ENCODE assay signal across 1 cellular context in the genomic region with DNA sequence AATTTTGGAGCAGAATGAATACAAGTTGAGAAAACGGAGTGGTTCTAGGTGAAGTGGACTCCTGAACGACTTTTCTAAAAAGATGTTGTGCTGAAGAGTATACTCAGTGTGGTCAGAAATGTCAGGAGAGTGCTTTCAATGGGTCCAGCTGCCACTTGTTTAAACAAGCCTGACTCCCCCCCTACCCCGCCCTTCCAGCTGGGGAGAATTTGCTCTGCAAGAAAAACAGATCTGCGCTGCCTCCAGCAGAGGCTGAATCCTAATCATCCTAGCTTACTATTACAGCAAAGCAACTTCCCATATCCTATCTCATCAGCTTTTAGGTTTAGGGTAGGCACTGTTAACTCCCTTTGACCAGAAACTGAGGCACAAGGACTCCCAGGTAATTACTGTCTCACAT.
TF ChIP-seq lines count a peak whose summit lies in the region.

No MANE protein-coding gene starts in this region.

TF ChIP-seq in HepG2, 621 proteins besides CTCF, POLR2A, EP300 and RAD21 (continued from another document):
- TF ChIP-seq, protein P1, sequence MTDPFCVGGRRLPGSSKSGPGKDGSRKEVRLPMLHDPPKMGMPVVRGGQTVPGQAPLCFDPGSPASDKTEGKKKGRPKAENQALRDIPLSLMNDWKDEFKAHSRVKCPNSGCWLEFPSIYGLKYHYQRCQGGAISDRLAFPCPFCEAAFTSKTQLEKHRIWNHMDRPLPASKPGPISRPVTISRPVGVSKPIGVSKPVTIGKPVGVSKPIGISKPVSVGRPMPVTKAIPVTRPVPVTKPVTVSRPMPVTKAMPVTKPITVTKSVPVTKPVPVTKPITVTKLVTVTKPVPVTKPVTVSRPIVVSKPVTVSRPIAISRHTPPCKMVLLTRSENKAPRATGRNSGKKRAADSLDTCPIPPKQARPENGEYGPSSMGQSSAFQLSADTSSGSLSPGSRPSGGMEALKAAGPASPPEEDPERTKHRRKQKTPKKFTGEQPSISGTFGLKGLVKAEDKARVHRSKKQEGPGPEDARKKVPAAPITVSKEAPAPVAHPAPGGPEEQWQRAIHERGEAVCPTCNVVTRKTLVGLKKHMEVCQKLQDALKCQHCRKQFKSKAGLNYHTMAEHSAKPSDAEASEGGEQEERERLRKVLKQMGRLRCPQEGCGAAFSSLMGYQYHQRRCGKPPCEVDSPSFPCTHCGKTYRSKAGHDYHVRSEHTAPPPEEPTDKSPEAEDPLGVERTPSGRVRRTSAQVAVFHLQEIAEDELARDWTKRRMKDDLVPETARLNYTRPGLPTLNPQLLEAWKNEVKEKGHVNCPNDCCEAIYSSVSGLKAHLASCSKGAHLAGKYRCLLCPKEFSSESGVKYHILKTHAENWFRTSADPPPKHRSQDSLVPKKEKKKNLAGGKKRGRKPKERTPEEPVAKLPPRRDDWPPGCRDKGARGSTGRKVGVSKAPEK (CRISPR knock-in tag; IDR thresholded peaks at IDR 0.05; ENCODE audit: borderline replicate concordance), result no peak
- TF ChIP-seq, protein P2, sequence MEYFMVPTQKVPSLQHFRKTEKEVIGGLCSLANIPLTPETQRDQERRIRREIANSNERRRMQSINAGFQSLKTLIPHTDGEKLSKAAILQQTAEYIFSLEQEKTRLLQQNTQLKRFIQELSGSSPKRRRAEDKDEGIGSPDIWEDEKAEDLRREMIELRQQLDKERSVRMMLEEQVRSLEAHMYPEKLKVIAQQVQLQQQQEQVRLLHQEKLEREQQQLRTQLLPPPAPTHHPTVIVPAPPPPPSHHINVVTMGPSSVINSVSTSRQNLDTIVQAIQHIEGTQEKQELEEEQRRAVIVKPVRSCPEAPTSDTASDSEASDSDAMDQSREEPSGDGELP (IDR thresholded peaks at IDR 0.05; ENCODE audit: borderline replicate concordance, low read depth), result peak; percentile 84
- TF ChIP-seq ZKSCAN8 (CRISPR knock-in tag; IDR thresholded peaks at IDR 0.05; ENCODE audit: borderline replicate concordance), result no peak
- TF ChIP-seq, protein P3, sequence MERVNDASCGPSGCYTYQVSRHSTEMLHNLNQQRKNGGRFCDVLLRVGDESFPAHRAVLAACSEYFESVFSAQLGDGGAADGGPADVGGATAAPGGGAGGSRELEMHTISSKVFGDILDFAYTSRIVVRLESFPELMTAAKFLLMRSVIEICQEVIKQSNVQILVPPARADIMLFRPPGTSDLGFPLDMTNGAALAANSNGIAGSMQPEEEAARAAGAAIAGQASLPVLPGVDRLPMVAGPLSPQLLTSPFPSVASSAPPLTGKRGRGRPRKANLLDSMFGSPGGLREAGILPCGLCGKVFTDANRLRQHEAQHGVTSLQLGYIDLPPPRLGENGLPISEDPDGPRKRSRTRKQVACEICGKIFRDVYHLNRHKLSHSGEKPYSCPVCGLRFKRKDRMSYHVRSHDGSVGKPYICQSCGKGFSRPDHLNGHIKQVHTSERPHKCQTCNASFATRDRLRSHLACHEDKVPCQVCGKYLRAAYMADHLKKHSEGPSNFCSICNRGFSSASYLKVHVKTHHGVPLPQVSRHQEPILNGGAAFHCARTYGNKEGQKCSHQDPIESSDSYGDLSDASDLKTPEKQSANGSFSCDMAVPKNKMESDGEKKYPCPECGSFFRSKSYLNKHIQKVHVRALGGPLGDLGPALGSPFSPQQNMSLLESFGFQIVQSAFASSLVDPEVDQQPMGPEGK (CRISPR knock-in tag; IDR thresholded peaks at IDR 0.05), result peak; percentile 59; the same call in 1 of the 2 replicates
- no peak for TF ChIP-seq ZNF501 (CRISPR knock-in tag; IDR thresholded peaks at IDR 0.05)
- TF ChIP-seq SAP130 (CRISPR knock-in tag; IDR thresholded peaks at IDR 0.05; ENCODE audit: low read depth), result peak; percentile 16; the same call in 1 of the 2 replicates
- no peak for TF ChIP-seq JDP2 (CRISPR knock-in tag; IDR thresholded peaks at IDR 0.05; ENCODE audit: borderline replicate concordance)
